Comparison of ENCODE assay signal across 33 cellular contexts in the genomic region with DNA sequence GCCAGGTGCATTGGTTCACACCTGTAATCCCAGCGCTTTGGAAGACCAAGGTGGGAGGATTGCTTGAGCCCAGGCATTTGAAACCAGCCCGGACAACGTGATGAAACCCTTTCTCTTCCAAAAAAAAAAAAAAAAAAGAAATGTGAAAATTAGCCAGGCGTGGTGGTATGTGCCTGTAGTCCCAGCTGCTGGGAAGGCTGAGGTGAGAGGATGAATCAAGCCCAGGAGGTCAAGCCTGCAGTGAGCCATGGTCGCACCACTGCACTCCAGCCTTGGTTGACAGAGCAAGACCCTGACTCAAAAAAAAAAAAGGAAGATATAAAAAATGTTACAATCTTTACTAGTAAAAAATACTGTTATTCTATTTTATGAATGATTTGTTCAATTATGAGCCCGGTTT. TPM values are rescaled to one million over a fixed set of nuclear protein-coding genes. Genes with fewer than 3 reads are reported as not detected.
"Had no signal": no experiment of that assay in that cellular context is flagged by ENCODE, and none has a peak within 500 bp of the region (broad histone marks: within the 10 kb centered on the region; RNA-seq: fewer than 3 reads in every experiment).

No MANE protein-coding gene starts in this region.

- H3K9me3 Mint-ChIP-seq: activated B cell treated with CpG ODN at 0.5 μM for 24 hours; activated CD8-positive, alpha-beta T cell treated with anti-CD3 and anti-CD28 coated beads for 36 hours; activated naive CD8-positive, alpha-beta T cell treated with anti-CD3 and anti-CD28 coated beads for 36 hours; brain; natural killer cell; neural progenitor cell; stimulated activated memory B cell treated with anti-CD40 and anti-IgM and Interleukin-4, amounts not matched to agents 10 μg/mL and 1 μg/mL and 100 μg/mL, for 72 hours; stimulated activated naive CD8-positive, alpha-beta T cell treated with anti-CD3 and anti-CD28 coated beads, Interleukin-15, amount 100 ng/mL, for 72 hours; T-cell; T-helper 2 cell treated with Interferon-gamma antibody and Interleukin-4, amounts not matched to agents 5 μg/mL and 100 μg/mL, for 36 hours had no signal

- H2AFZ ChIP-seq: neural progenitor cell, parathyroid adenoma had no signal

- H3K36me3 Mint-ChIP-seq: natural killer cell had no signal

- H3K27ac ChIP-seq: adrenal gland, heart right ventricle, left lung, lower lobe of right lung, neural progenitor cell, parathyroid adenoma, psoas muscle, right atrium auricular region, upper lobe of left lung had no signal

- H3K4me2 ChIP-seq: neural progenitor cell, smooth muscle cell had no signal

- H3K36me3 ChIP-seq: neural progenitor cell, right atrium auricular region had no signal

- ATAC-seq: activated CD8-positive, alpha-beta memory T cell treated with anti-CD3 and anti-CD28 coated beads, Interleukin-2, amount 10 ng/mL, durations not matched to agents 7 days and 5 days; activated CD8-positive, alpha-beta T cell treated with anti-CD3 and anti-CD28 coated beads for 36 hours; esophagus mucosa; heart right ventricle; left lung; lower lobe of right lung; natural killer cell; psoas muscle; stimulated activated memory B cell treated with anti-CD40 and anti-IgM and Interleukin-4, amounts not matched to agents 10 μg/mL and 1 μg/mL and 100 μg/mL, for 72 hours; stimulated activated naive CD8-positive, alpha-beta T cell treated with anti-CD3 and anti-CD28 coated beads, Interleukin-15, amount 100 ng/mL, for 72 hours; T-cell had no signal

- H3K4me3 Mint-ChIP-seq: activated B cell treated with CpG ODN at 0.5 μM for 24 hours; activated CD8-positive, alpha-beta memory T cell treated with anti-CD3 and anti-CD28 coated beads, Interleukin-2, amount 10 ng/mL, durations not matched to agents 7 days and 5 days; activated CD8-positive, alpha-beta T cell treated with anti-CD3 and anti-CD28 coated beads for 36 hours; activated naive CD8-positive, alpha-beta T cell treated with anti-CD3 and anti-CD28 coated beads for 36 hours; brain; natural killer cell; neural progenitor cell; stimulated activated memory B cell treated with anti-CD40 and anti-IgM and Interleukin-4, amounts not matched to agents 10 μg/mL and 1 μg/mL and 100 μg/mL, for 72 hours; stimulated activated naive CD8-positive, alpha-beta T cell treated with anti-CD3 and anti-CD28 coated beads, Interleukin-15, amount 100 ng/mL, for 72 hours; T-cell; T-helper 2 cell treated with Interferon-gamma antibody and Interleukin-4, amounts not matched to agents 5 μg/mL and 100 μg/mL, for 36 hours had no signal

- H3K4me1 ChIP-seq: neural progenitor cell, parathyroid adenoma had no signal

- H3K27ac Mint-ChIP-seq: activated B cell treated with CpG ODN at 0.5 μM for 24 hours; activated CD8-positive, alpha-beta memory T cell treated with anti-CD3 and anti-CD28 coated beads, Interleukin-2, amount 10 ng/mL, durations not matched to agents 7 days and 5 days; activated CD8-positive, alpha-beta T cell treated with anti-CD3 and anti-CD28 coated beads for 36 hours; activated naive CD8-positive, alpha-beta T cell treated with anti-CD3 and anti-CD28 coated beads for 36 hours; brain; natural killer cell; neural progenitor cell; stimulated activated memory B cell treated with anti-CD40 and anti-IgM and Interleukin-4, amounts not matched to agents 10 μg/mL and 1 μg/mL and 100 μg/mL, for 72 hours; stimulated activated naive CD8-positive, alpha-beta T cell treated with anti-CD3 and anti-CD28 coated beads, Interleukin-15, amount 100 ng/mL, for 72 hours; T-cell; T-helper 2 cell treated with Interferon-gamma antibody and Interleukin-4, amounts not matched to agents 5 μg/mL and 100 μg/mL, for 36 hours had no signal

- H3K4me3 ChIP-seq: adrenal gland, heart right ventricle, left lung, lower lobe of right lung, neural progenitor cell, psoas muscle, right atrium auricular region, smooth muscle cell, upper lobe of left lung had no signal

- H3K9me3 ChIP-seq: adrenal gland, heart right ventricle, left lung, lower lobe of right lung, psoas muscle, right atrium auricular region, upper lobe of left lung had no signal

- H3K9ac ChIP-seq: neural progenitor cell, parathyroid adenoma had no signal

- DNase-seq: activated B cell treated with CpG ODN at 0.5 μM for 24 hours; activated CD4-positive, alpha-beta T cell treated with anti-CD3 and anti-CD28 coated beads, Interleukin-2, amount 50 U/mL, for 1 hour; activated CD8-positive, alpha-beta memory T cell treated with anti-CD3 and anti-CD28 coated beads, Interleukin-2, amount 10 ng/mL, durations not matched to agents 7 days and 5 days; activated CD8-positive, alpha-beta T cell treated with anti-CD3 and anti-CD28 coated beads for 36 hours; activated effector memory CD4-positive, alpha-beta T cell treated with Interleukin-2 at 50 U/mL for 16 hours; activated naive CD4-positive, alpha-beta T cell treated with Interleukin-2 at 50 U/mL for 16 hours; activated naive CD8-positive, alpha-beta T cell treated with anti-CD3 and anti-CD28 coated beads for 36 hours; adrenal gland; aorta; foreskin fibroblast; heart right ventricle; left lung; lower lobe of right lung; mesendoderm; natural killer cell; occipital lobe; psoas muscle; stimulated activated CD4-positive, alpha-beta T cell treated with anti-CD3 and anti-CD28 coated beads, Interleukin-1b, Interleukin-23, amount 100 ng/mL, for 48 hours; stimulated activated CD4-positive, alpha-beta T cell treated with anti-CD3 and anti-CD28 coated beads, Interleukin-4, amount 100 ng/mL, for 4 hours; stimulated activated CD8-positive, alpha-beta memory T cell treated with anti-CD3 and anti-CD28 coated beads, Interleukin-4, amount 100 ng/mL, for 48 hours; stimulated activated naive CD8-positive, alpha-beta T cell treated with anti-CD3 and anti-CD28 coated beads, Interleukin-15, amount 100 ng/mL, for 72 hours; substantia nigra; T-cell; upper lobe of left lung had no signal

- H3K27me3 ChIP-seq: adrenal gland, left lung, neural progenitor cell, right atrium auricular region, upper lobe of left lung had no signal

- H3K27me3 Mint-ChIP-seq: activated B cell treated with CpG ODN at 0.5 μM for 24 hours; activated CD8-positive, alpha-beta memory T cell treated with anti-CD3 and anti-CD28 coated beads, Interleukin-2, amount 10 ng/mL, durations not matched to agents 7 days and 5 days; activated CD8-positive, alpha-beta T cell treated with anti-CD3 and anti-CD28 coated beads for 36 hours; activated naive CD8-positive, alpha-beta T cell treated with anti-CD3 and anti-CD28 coated beads for 36 hours; brain; stimulated activated memory B cell treated with anti-CD40 and anti-IgM and Interleukin-4, amounts not matched to agents 10 μg/mL and 1 μg/mL and 100 μg/mL, for 72 hours; stimulated activated naive CD8-positive, alpha-beta T cell treated with anti-CD3 and anti-CD28 coated beads, Interleukin-15, amount 100 ng/mL, for 72 hours had no signal

RNA-seq across cellular contexts. Expression of gene ZCCHC18, which starts 59.8 kb away (rescaled TPM):
- total RNA-seq: esophagus mucosa, smooth muscle cell had no signal
- polyA plus RNA-seq: keratinocyte had no signal
